In the genomic region with DNA sequence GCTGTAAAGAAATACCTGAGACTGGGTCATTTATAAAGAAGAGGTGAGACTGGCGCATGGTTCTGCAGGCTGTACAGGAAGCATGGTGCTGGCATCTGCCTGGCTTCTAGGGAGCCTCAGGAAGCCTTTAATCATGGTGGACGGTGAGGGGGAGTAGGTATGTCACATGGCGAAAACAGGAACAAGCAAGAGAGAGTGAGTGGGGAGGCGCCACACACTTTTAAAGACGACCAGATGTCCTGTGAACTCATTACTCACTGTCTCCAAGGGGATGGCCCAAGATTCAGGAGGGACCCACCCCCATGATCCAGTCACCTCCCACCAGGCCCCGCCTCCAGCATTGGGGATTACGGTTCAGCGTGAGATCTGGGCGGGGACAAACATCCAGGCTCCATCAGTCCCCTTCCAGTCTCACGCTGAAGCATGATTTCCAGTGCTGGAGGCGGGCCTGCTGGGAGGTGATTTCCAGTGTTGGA, we compare ENCODE assay signal across 1 cellular context.
TF ChIP-seq lines count a peak whose summit lies in the region.

No MANE protein-coding gene starts in this region.

TF ChIP-seq in IMR-90, 13 proteins besides CTCF, POLR2A, EP300 and RAD21:
- no peak for TF ChIP-seq MAFK (IDR thresholded peaks at IDR 0.05; ENCODE audit: low read depth, low read length)
- no peak for TF ChIP-seq RCOR1 (IDR thresholded peaks at IDR 0.05; ENCODE audit: insufficient replicate concordance, low read length)
- TF ChIP-seq USF2 (IDR thresholded peaks at IDR 0.05; ENCODE audit: low read depth, low read length), result no peak
- no peak for TF ChIP-seq CHD1 (IDR thresholded peaks at IDR 0.05; ENCODE audit: low read depth, low read length)
- no peak for TF ChIP-seq NFE2L2 (IDR thresholded peaks at IDR 0.05; ENCODE audit: low read depth, low read length)
- no peak for TF ChIP-seq RFX5 (IDR thresholded peaks at IDR 0.05; ENCODE audit: low read depth, low read length)
